8 cellular contexts compared by ENCODE assay signal in genomic region chr2:79964966-79965365, GRCh38.
"Had no signal": no experiment of that assay in that cellular context is flagged by ENCODE, and none has a peak within 500 bp of the region (broad histone marks: within the 10 kb centered on the region; RNA-seq: fewer than 3 reads in every experiment).

No MANE protein-coding gene starts in this region.

- H3K4me2 ChIP-seq: GM23338 had no signal

- DNase-seq: H9, HCEC 1CT, IMR-90 had no signal

- ATAC-seq: GM23338, K562 had no signal

- H2AFZ ChIP-seq: GM23338 had no signal

- H3K4me3 ChIP-seq: GM23338, K562 had no signal

- FAIRE-seq: H1, H54, HTR-8/SVneo, K562 had no signal
